In the genomic region with DNA sequence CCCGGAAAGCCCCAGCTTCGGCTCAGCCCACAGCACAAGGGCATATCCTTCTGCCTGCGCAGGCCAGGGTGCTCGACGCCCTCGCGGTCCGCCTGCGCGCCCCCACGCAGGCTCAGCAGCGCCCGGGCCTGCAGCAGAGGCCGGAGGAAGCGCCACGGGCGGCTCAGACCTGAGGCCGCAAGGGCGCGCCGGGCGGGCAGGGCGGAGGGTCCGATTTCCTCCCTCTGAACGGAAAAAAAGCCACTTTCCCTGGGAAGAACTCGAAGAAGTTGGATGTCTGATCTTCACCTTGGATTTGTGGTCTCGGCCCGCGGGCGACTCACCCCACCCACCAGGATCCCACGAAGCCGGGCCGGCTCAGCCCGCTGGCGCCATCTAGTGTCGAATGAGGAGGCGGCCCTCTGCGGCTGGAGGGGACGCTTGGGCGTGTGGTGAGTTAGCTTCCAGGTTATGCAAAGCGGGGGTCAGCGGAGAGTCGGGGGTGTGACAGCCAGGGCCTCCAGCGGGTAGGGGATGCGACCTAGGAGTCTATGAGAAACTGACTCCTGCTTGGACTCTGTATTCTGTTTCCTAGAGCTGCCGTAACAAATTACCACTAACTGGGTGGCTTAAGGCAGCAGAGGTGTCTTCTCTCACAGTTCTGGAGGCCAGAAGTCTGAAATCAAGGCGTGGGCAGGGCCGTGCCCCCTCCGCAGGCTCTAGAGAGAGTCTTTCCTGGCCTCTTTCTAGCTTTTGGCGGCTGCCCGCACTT, we compare ENCODE assay signal across 1 cellular context.
TF ChIP-seq lines count a peak whose summit lies in the region.

No MANE protein-coding gene starts in this region.

TF ChIP-seq in GM12878, 131 proteins besides CTCF, POLR2A, EP300 and RAD21 (continued from another document):
- TF ChIP-seq, protein P1, sequence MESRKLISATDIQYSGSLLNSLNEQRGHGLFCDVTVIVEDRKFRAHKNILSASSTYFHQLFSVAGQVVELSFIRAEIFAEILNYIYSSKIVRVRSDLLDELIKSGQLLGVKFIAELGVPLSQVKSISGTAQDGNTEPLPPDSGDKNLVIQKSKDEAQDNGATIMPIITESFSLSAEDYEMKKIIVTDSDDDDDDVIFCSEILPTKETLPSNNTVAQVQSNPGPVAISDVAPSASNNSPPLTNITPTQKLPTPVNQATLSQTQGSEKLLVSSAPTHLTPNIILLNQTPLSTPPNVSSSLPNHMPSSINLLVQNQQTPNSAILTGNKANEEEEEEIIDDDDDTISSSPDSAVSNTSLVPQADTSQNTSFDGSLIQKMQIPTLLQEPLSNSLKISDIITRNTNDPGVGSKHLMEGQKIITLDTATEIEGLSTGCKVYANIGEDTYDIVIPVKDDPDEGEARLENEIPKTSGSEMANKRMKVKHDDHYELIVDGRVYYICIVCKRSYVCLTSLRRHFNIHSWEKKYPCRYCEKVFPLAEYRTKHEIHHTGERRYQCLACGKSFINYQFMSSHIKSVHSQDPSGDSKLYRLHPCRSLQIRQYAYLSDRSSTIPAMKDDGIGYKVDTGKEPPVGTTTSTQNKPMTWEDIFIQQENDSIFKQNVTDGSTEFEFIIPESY (IDR thresholded peaks at IDR 0.05): no peak
- TF ChIP-seq BCL11A (IDR thresholded peaks at IDR 0.05; ENCODE audit: low read depth, low read length) (no peak), PAX8 (IDR thresholded peaks at IDR 0.05) (no peak), SRF (IDR thresholded peaks at IDR 0.05; ENCODE audit: low read depth in 2 of 2, low read length in 2 of 2) (0 out of 4 replicates have a peak, but pooled peaks of 1 of the 2 experiments have one; percentile 2), FOXM1 (IDR thresholded peaks at IDR 0.05; ENCODE audit: low read depth, low read length) (0 out of 2 replicates have a peak, but pooled peaks have one; percentile 42), BACH1 (IDR thresholded peaks at IDR 0.05; ENCODE audit: borderline replicate concordance) (peak; percentile 59), KLF5 (IDR thresholded peaks at IDR 0.05; ENCODE audit: partially characterized antibody) (peak; percentile 25), CHD1 (IDR thresholded peaks at IDR 0.05; ENCODE audit: low read depth, low read length) (no peak), GATAD2B (conservative IDR thresholded peaks at IDR 0.05; ENCODE audit: low read depth) (peak; percentile 90)
- TF ChIP-seq, protein P2, sequence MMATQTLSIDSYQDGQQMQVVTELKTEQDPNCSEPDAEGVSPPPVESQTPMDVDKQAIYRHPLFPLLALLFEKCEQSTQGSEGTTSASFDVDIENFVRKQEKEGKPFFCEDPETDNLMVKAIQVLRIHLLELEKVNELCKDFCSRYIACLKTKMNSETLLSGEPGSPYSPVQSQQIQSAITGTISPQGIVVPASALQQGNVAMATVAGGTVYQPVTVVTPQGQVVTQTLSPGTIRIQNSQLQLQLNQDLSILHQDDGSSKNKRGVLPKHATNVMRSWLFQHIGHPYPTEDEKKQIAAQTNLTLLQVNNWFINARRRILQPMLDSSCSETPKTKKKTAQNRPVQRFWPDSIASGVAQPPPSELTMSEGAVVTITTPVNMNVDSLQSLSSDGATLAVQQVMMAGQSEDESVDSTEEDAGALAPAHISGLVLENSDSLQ (IDR thresholded peaks at IDR 0.05): no peak
- TF ChIP-seq, protein P3, sequence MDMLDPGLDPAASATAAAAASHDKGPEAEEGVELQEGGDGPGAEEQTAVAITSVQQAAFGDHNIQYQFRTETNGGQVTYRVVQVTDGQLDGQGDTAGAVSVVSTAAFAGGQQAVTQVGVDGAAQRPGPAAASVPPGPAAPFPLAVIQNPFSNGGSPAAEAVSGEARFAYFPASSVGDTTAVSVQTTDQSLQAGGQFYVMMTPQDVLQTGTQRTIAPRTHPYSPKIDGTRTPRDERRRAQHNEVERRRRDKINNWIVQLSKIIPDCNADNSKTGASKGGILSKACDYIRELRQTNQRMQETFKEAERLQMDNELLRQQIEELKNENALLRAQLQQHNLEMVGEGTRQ (IDR thresholded peaks at IDR 0.05; ENCODE audit: borderline replicate concordance, low read depth, low read length): no peak
- TF ChIP-seq, protein P4, sequence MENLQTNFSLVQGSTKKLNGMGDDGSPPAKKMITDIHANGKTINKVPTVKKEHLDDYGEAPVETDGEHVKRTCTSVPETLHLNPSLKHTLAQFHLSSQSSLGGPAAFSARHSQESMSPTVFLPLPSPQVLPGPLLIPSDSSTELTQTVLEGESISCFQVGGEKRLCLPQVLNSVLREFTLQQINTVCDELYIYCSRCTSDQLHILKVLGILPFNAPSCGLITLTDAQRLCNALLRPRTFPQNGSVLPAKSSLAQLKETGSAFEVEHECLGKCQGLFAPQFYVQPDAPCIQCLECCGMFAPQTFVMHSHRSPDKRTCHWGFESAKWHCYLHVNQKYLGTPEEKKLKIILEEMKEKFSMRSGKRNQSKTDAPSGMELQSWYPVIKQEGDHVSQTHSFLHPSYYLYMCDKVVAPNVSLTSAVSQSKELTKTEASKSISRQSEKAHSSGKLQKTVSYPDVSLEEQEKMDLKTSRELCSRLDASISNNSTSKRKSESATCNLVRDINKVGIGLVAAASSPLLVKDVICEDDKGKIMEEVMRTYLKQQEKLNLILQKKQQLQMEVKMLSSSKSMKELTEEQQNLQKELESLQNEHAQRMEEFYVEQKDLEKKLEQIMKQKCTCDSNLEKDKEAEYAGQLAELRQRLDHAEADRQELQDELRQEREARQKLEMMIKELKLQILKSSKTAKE (IDR thresholded peaks at IDR 0.05; ENCODE audit: low read depth, poor library complexity, severe bottlenecking): no peak
